ENCODE assay signal across 29 cellular contexts in the genomic region with DNA sequence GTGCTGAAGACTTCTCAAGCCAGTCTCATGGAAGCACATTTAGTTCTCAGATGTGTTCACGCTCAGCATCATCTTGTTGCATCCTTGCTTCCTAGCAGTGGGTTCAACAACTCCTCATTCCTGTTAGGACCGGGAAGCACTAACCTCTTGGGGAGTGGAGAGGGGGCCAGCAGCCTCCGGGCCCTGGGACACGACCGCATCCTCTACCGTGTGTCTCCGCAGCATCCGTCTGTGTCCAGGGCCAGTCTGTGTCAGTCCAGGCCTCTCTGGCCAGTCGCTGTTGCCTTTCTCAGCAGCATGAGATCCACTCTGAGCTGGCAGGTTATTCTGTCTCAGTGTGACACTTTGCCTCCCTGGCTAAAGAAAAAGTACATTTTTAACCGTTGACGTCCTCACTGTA.
"Had no signal": no experiment of that assay in that cellular context is flagged by ENCODE, and none has a peak within 500 bp of the region (broad histone marks: within the 10 kb centered on the region; RNA-seq: fewer than 3 reads in every experiment).

No MANE protein-coding gene starts in this region.

- H3K27me3 ChIP-seq: brain microvascular endothelial cell, esophagus squamous epithelium, gastroesophageal sphincter had no signal

- H3K4me1 ChIP-seq: esophagus squamous epithelium had no signal

- H3K27ac ChIP-seq: brain microvascular endothelial cell, epithelial cell of prostate, esophagus squamous epithelium, gastroesophageal sphincter, WERI-Rb-1 had no signal

- H3K9me3 ChIP-seq: esophagus squamous epithelium, gastroesophageal sphincter had no signal

- H3K4me3 ChIP-seq: esophagus squamous epithelium, gastroesophageal sphincter had no signal

- ATAC-seq: activated CD4-positive, CD25-positive, alpha-beta regulatory T cell treated with anti-CD3 and anti-CD28 coated beads, Interleukin-2, amount 50 U/mL, for 24 hours; activated CD8-positive, alpha-beta T cell treated with anti-CD3 and anti-CD28 coated beads for 36 hours; activated T-cell treated with anti-CD3 and anti-CD28 coated beads, Interleukin-2, amount 50 U/mL, for 72 hours; gastroesophageal sphincter; T-helper 17 cell had no signal

- FAIRE-seq: astrocyte, bronchial epithelial cell, colon, endometrium, endothelial cell of umbilical vein had no signal

- DNase-seq: activated B cell treated with CpG ODN at 0.5 μM for 24 hours; activated CD4-positive, alpha-beta T cell treated with anti-CD3 and anti-CD28 coated beads for 48 hours; activated CD4-positive, alpha-beta T cell treated with anti-CD3 and anti-CD28 coated beads, Interleukin-2, amount 50 U/mL, for 1 hour; activated CD4-positive, alpha-beta T cell treated with anti-CD3 and anti-CD28 coated beads, Interleukin-2, amount 50 U/mL, for 48 hours; activated CD8-positive, alpha-beta memory T cell treated with anti-CD3 and anti-CD28 coated beads for 24 hours; activated CD8-positive, alpha-beta T cell treated with anti-CD3 and anti-CD28 coated beads for 36 hours; activated gamma-delta T cell; activated naive CD4-positive, alpha-beta T cell treated with anti-CD3 and anti-CD28 coated beads, Interleukin-2, amount 50 U/mL, for 16 hours; activated naive CD4-positive, alpha-beta T cell treated with Interleukin-2 at 50 U/mL for 16 hours; activated T-cell treated with anti-CD3 and anti-CD28 coated beads, Interleukin-2, amount 50 U/mL, for 72 hours; amniotic stem cell; brain microvascular endothelial cell; caudate nucleus; cortex of kidney; effector CD8-positive, alpha-beta T cell; esophagus squamous epithelium; foreskin melanocyte; T-helper 1 cell; T-helper 17 cell; T1000; WERI-Rb-1 had no signal
